Comparison of ENCODE assay signal across 25 cellular contexts in genomic region chr1:214463596-214463995, GRCh38.
A peak's percentile ranks its signal among the peaks of the same experiment; 100 is the strongest.
DNase-seq lines count a peak whose midpoint lies in the region; ATAC-seq and TF ChIP-seq lines count a peak whose summit lies in the region.
"Had no signal": no experiment of that assay in that cellular context is flagged by ENCODE, and none has a peak within 500 bp of the region (broad histone marks: within the 10 kb centered on the region; RNA-seq: fewer than 3 reads in every experiment).

No MANE protein-coding gene starts in this region.

- H3K27ac ChIP-seq in breast epithelium (peak overlapping the region; percentile 33 to 45), mesendoderm (ENCODE audit: low read depth, low read length) (no peak overlapping the region), gastroesophageal sphincter (no peak overlapping the region)
- H3K27ac ChIP-seq: 22Rv1, heart left ventricle, left lung, SJSA1, stomach, transverse colon had no signal

- no peak overlapping the region for H3K27ac Mint-ChIP-seq in T-cell
- H3K27ac Mint-ChIP-seq: activated CD8-positive, alpha-beta memory T cell treated with anti-CD3 and anti-CD28 coated beads, Interleukin-2, amount 10 ng/mL, durations not matched to agents 7 days and 5 days; activated T-helper 1 cell treated with anti-CD3 and anti-CD28 coated beads, Interleukin-12 subunit alpha, Interleukin-12 subunit beta, Interleukin-2, Interleukin-4 antibody, amounts not matched to agents 30 ng/mL and 10 ng/mL and 1 ng/mL, durations not matched to agents 14 hours and 24 hours and 36 hours; T-helper 17 cell had no signal

- no peaks in the 10 kb centered on the region for H3K4me1 Mint-ChIP-seq in T-cell
- H3K4me1 Mint-ChIP-seq: activated CD8-positive, alpha-beta memory T cell treated with anti-CD3 and anti-CD28 coated beads, Interleukin-2, amount 10 ng/mL, durations not matched to agents 7 days and 5 days; CD4-positive, CD25-positive, alpha-beta regulatory T cell had no signal

- H3K4me2 ChIP-seq in mesendoderm (ENCODE audit: low read length) = no peak overlapping the region

- no peak overlapping the region for H2BK5ac ChIP-seq in mesendoderm (ENCODE audit: low read length)

- H3K4me1 ChIP-seq in breast epithelium (no peaks in the 10 kb centered on the region), mesendoderm (ENCODE audit: control insufficient read depth, low read depth, low read length) (peaks cover 4% of the 10 kb centered on the region), gastroesophageal sphincter (peaks cover 0 to 34% (median 13%) of the 10 kb centered on the region in 3 donors)

- intact Hi-C loops in breast epithelium (cut with DNase I; ENCODE audit: low total_unique reads) = no loop called here

- H2BK15ac ChIP-seq in mesendoderm (replicated peaks; ENCODE audit: low read depth) = no peak overlapping the region

- H2AK5ac ChIP-seq in mesendoderm (ENCODE audit: low read length) = no peak overlapping the region

- peaks cover 52% of the 10 kb centered on the region for H3K79me2 ChIP-seq in mesendoderm (ENCODE audit: control insufficient read depth, insufficient read depth, low read length)

- POLR2A ChIA-PET in T-cell (lab: Charles Lee) = no interaction called here

- ATAC-seq in HG02610 (IDR thresholded peaks at IDR 0.05; ENCODE audit: unreplicated experiment) = no peak
- no peak for ATAC-seq in gastroesophageal sphincter
- no peak for ATAC-seq in HG02678 (IDR thresholded peaks at IDR 0.05; ENCODE audit: unreplicated experiment)
- ATAC-seq in T-cell (replicated peaks in 1 of 4) = no peak
- ATAC-seq: activated CD8-positive, alpha-beta memory T cell treated with anti-CD3 and anti-CD28 coated beads, Interleukin-2, amount 10 ng/mL, durations not matched to agents 7 days and 5 days; HCT116; left lung; mucosa of descending colon; T-helper 17 cell had no signal

- no peaks in the 10 kb centered on the region for H3K36me3 ChIP-seq in breast epithelium
- H3K36me3 ChIP-seq in mesendoderm (ENCODE audit: control insufficient read depth, insufficient read depth, low read length) = peaks cover 2% of the 10 kb centered on the region
- peaks cover 0 to 5% of the 10 kb centered on the region in 2 donors for H3K36me3 ChIP-seq in gastroesophageal sphincter
- H3K36me3 ChIP-seq: left lung, transverse colon had no signal

- H3K4me3 ChIP-seq in breast epithelium (no peak overlapping the region), mesendoderm (ENCODE audit: low read length) (no peak overlapping the region), gastroesophageal sphincter (no peak overlapping the region)
- H3K4me3 ChIP-seq: left lung, mucosa of descending colon, SJSA1, stomach, transverse colon had no signal

- no peak overlapping the region for H3K18ac ChIP-seq in mesendoderm (ENCODE audit: low read length)

- WGBS in mesendoderm (ENCODE audit: extremely low coverage, insufficient coverage, low lambda C conversion rate) = no CpG with 5 or more reads among the region's 2 CpGs
- 11 to 86% methylated on average over 1 of the region's 2 CpGs for WGBS in gastroesophageal sphincter (ENCODE audit: low coverage in 1 of 2), 2 donors

- no peaks in the 10 kb centered on the region for H3K9me3 Mint-ChIP-seq in T-cell
- H3K9me3 Mint-ChIP-seq: activated T-helper 1 cell treated with anti-CD3 and anti-CD28 coated beads, Interleukin-12 subunit alpha, Interleukin-12 subunit beta, Interleukin-2, Interleukin-4 antibody, amounts not matched to agents 30 ng/mL and 10 ng/mL and 1 ng/mL, durations not matched to agents 14 hours and 24 hours and 36 hours; CD4-positive, CD25-positive, alpha-beta regulatory T cell; nephron progenitor cell had no signal

- no peak for TF ChIP-seq POLR2A in breast epithelium (IDR thresholded peaks at IDR 0.05)
- TF ChIP-seq POLR2A in gastroesophageal sphincter (IDR thresholded peaks at IDR 0.05) = no peak

- TF ChIP-seq EP300 in gastroesophageal sphincter (IDR thresholded peaks at IDR 0.05) = no peak

- H3K79me1 ChIP-seq in mesendoderm (ENCODE audit: low read length) = peaks cover 21% of the 10 kb centered on the region

- CTCF ChIA-PET in T-cell (lab: Charles Lee) = no interaction called here

- no peak overlapping the region for H4K8ac ChIP-seq in mesendoderm (ENCODE audit: low read depth, low read length)

- no peak overlapping the region for H3K56ac ChIP-seq in mesendoderm (ENCODE audit: low read length)

- H3K36me3 Mint-ChIP-seq in T-cell = no peaks in the 10 kb centered on the region
- H3K36me3 Mint-ChIP-seq: activated CD8-positive, alpha-beta memory T cell treated with anti-CD3 and anti-CD28 coated beads, Interleukin-2, amount 10 ng/mL, durations not matched to agents 7 days and 5 days; CD4-positive, CD25-positive, alpha-beta regulatory T cell had no signal

- peaks cover 0 to 8% of the 10 kb centered on the region in 2 donors for H3K27me3 Mint-ChIP-seq in T-cell

- H4K5ac ChIP-seq in mesendoderm (ENCODE audit: low read length) = no peak overlapping the region

- H3K4me3 Mint-ChIP-seq in T-cell = no peak overlapping the region
- H3K4me3 Mint-ChIP-seq: activated CD8-positive, alpha-beta memory T cell treated with anti-CD3 and anti-CD28 coated beads, Interleukin-2, amount 10 ng/mL, durations not matched to agents 7 days and 5 days; activated T-helper 1 cell treated with anti-CD3 and anti-CD28 coated beads, Interleukin-12 subunit alpha, Interleukin-12 subunit beta, Interleukin-2, Interleukin-4 antibody, amounts not matched to agents 30 ng/mL and 10 ng/mL and 1 ng/mL, durations not matched to agents 14 hours and 24 hours and 36 hours; CD4-positive, CD25-positive, alpha-beta regulatory T cell; nephron progenitor cell; T-helper 17 cell had no signal

- H2BK120ac ChIP-seq in mesendoderm (ENCODE audit: low read depth, low read length) = no peak overlapping the region

- no peak overlapping the region for H3K23ac ChIP-seq in mesendoderm (ENCODE audit: low read length)

- no peak for TF ChIP-seq CTCF in breast epithelium (IDR thresholded peaks at IDR 0.05)
- TF ChIP-seq CTCF in gastroesophageal sphincter (IDR thresholded peaks at IDR 0.05) = no peak

- H3K9ac ChIP-seq in mesendoderm (ENCODE audit: low read length) = no peak overlapping the region

- no peak overlapping the region for H3K4ac ChIP-seq in mesendoderm (ENCODE audit: low read depth, low read length)

- H3K27me3 ChIP-seq in breast epithelium (no peaks in the 10 kb centered on the region), mesendoderm (ENCODE audit: insufficient read depth, low read length, poor library complexity) (no peaks in the 10 kb centered on the region), gastroesophageal sphincter (no peaks in the 10 kb centered on the region)
- H3K27me3 ChIP-seq: heart left ventricle, left lung, SJSA1, stomach, transverse colon had no signal

- H3K9me3 ChIP-seq in breast epithelium = no peaks in the 10 kb centered on the region
- no peaks in the 10 kb centered on the region for H3K9me3 ChIP-seq in gastroesophageal sphincter
- H3K9me3 ChIP-seq: heart left ventricle, left lung, mucosa of descending colon, stomach, transverse colon had no signal

- DNase-seq in NCI-H2171 treated with DMSO at 0.1 percent for 48 hours (lab: John Stamatoyannopoulos, UW) (peak; percentile 48), NCI-H2171 (lab: John Stamatoyannopoulos, UW) (no peak), breast epithelium (ENCODE audit: low spot score in 2 of 2) (no peak), mesendoderm (peak; percentile 72), T-cell (no peak)
- DNase-seq: activated CD4-positive, alpha-beta T cell treated with anti-CD3 and anti-CD28 coated beads for 48 hours; activated CD8-positive, alpha-beta memory T cell treated with anti-CD3 and anti-CD28 coated beads, Interleukin-2, amount 10 ng/mL, durations not matched to agents 7 days and 5 days; activated naive CD4-positive, alpha-beta T cell treated with anti-CD3 and anti-CD28 coated beads, Interleukin-2, amount 50 U/mL, for 16 hours; CD4-positive, CD25-positive, alpha-beta regulatory T cell; central memory CD4-positive, alpha-beta T cell; heart left ventricle; left lung; mucosa of descending colon; nephron progenitor cell; stimulated activated CD8-positive, alpha-beta memory T cell treated with anti-CD3 and anti-CD28 coated beads, Interleukin-4, amount 100 ng/mL, for 48 hours; stomach; T-helper 17 cell; transverse colon had no signal

Comparison
In these comparisons a context has a peak if more than half of its experiments do, and no peak if none do; other contexts are left out.
1. DNase-seq: peak in NCI-H2171 treated with DMSO at 0.1 percent for 48 hours (single experiment) and mesendoderm (single experiment); none in NCI-H2171 (single experiment), breast epithelium (0 of 2) and T-cell (0 of 34).
2. H3K27ac ChIP-seq: peak in breast epithelium (2 of 2); none in mesendoderm (single experiment) and gastroesophageal sphincter (0 of 4).